8 cellular contexts compared by ENCODE assay signal in the genomic region with DNA sequence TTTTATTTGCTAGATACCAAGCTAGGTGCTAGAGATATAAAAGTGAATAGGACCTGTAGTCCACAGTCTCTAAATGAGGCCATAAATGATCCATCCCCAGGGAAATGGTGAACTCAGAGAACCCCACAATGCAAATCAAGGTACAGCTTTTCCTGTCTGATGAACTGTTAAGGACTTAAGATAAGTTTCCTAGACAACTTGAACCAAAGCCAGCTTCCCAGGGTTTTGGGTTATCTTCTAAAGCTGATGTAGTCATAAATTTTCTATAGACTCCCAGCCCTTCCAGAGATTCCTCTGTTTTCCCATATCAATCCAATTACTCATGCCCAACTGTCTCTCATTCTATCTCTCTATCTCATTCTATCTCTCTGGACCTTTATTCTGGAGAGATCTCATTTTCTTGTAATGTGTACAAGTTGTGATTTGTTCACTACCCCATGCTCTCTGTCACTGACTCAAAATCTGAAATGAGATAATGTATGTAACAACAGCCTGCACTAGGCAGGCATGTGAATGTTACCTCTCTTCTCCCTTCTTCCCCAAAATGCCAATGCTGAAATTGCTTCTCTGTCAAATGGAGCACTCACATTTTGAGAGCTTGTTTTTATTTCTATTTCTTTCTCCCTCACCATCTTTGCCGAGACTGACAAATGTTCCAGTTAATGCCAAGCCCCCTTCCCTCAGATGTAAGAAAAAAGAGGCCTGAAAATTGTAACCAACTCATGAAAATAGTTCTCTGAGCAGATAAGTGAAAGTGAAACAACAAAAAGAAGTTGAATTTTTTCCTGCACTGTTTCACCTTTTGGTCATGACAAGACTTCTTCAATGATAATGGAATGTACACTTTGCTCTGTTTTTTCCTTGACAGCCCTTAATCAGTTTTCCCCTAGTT.
A peak's percentile ranks its signal among the peaks of the same experiment; 100 is the strongest.
DNase-seq lines count a peak whose midpoint lies in the region; ATAC-seq and TF ChIP-seq lines count a peak whose summit lies in the region.

No MANE protein-coding gene starts in this region.

- no peak overlapping the region for H3K14ac ChIP-seq in H9 (ENCODE audit: insufficient read depth, low read length)
- H3K14ac ChIP-seq in neuronal stem cell (ENCODE audit: low read length), result no peak overlapping the region

- no peaks in the 10 kb centered on the region for H3K9me3 ChIP-seq in muscle layer of duodenum (ENCODE audit: control insufficient read depth in 1 of 2, low read length in 2 of 2)
- no peaks in the 10 kb centered on the region for H3K9me3 ChIP-seq in H9 (ENCODE audit: control insufficient read depth, low read depth, low read length)
- no peaks in the 10 kb centered on the region for H3K9me3 ChIP-seq in neuronal stem cell (replicated peaks in 1 of 2; ENCODE audit: control insufficient read depth in 2 of 2, insufficient read depth in 1 of 2, low read depth in 1 of 2, low read length in 2 of 2)

- H3K4me3 ChIP-seq in muscle layer of duodenum (ENCODE audit: low read depth in 1 of 2, low read length in 2 of 2), result no peak overlapping the region
- no peak overlapping the region for H3K4me3 ChIP-seq in neuronal stem cell (ENCODE audit: low read length in 2 of 2)

- H2AFZ ChIP-seq in H9 (ENCODE audit: low read length) (no peak overlapping the region), neuronal stem cell (ENCODE audit: low read length) (no peak overlapping the region)

- no peak for TF ChIP-seq CTCF in H9 (conservative IDR thresholded peaks at IDR 0.05)

- no peaks in the 10 kb centered on the region for H3K23me2 ChIP-seq in H9 (ENCODE audit: insufficient read length, low read depth, low read length, poor library complexity, severe bottlenecking)

- H3K79me2 ChIP-seq in H9 (ENCODE audit: insufficient read depth, low read length), result no peaks in the 10 kb centered on the region

- no peak overlapping the region for H3K18ac ChIP-seq in H9 (ENCODE audit: insufficient read length, low read depth, low read length)
- no peak overlapping the region for H3K18ac ChIP-seq in neuronal stem cell (ENCODE audit: low read length)

- H3K27ac Mint-ChIP-seq in H9, result peak overlapping the region in 1 of 3 experiments; percentile 36; a peak in 1 of 7 replicates

- H2BK5ac ChIP-seq in H9 (ENCODE audit: insufficient read length, low read length), result no peak overlapping the region
- no peak overlapping the region for H2BK5ac ChIP-seq in neuronal stem cell (ENCODE audit: low read length)

- H3K9ac ChIP-seq in H9 (ENCODE audit: extremely low read depth, insufficient read length, low read length) (no peak overlapping the region), neuronal stem cell (ENCODE audit: low read depth, low read length, poor library complexity) (no peak overlapping the region)

- H4K91ac ChIP-seq in H9 (ENCODE audit: insufficient read length, low read depth, low read length), result no peak overlapping the region
- H4K91ac ChIP-seq in neuronal stem cell (ENCODE audit: low read depth, low read length, poor library complexity), result no peak overlapping the region

- H3K4me1 Mint-ChIP-seq in H9, result peaks cover 0 to 4% of the 10 kb centered on the region in 2 experiments; a peak in 2 of 4 replicates

- H3K23ac ChIP-seq in H9 (ENCODE audit: insufficient read length, low read depth, low read length) (no peak overlapping the region), neuronal stem cell (ENCODE audit: low read depth, low read length, poor library complexity) (no peak overlapping the region)

- H3K79me1 ChIP-seq in H9 (ENCODE audit: insufficient read depth, low read depth, low read length, poor library complexity, severe bottlenecking) (no peaks in the 10 kb centered on the region), neuronal stem cell (ENCODE audit: low read depth, low read length) (no peaks in the 10 kb centered on the region)

- WGBS in H9 (ENCODE audit: extremely low coverage, insufficient read length, low lambda C conversion rate), result no CpG with 5 or more reads among the region's 1 CpG
- no CpG with 5 or more reads among the region's 1 CpG for WGBS in neuronal stem cell (ENCODE audit: extremely low coverage in 2 of 2, insufficient read length in 2 of 2, insufficient replicate concordance in 1 of 2), 2 donors

- no peak overlapping the region for H3K4me3 Mint-ChIP-seq in H9

- no peaks in the 10 kb centered on the region for H4K20me1 ChIP-seq in H9 (ENCODE audit: control insufficient read depth, insufficient read depth, insufficient read length)

- H3T11ph ChIP-seq in H9 (ENCODE audit: low read length), result no peak overlapping the region

- no peaks in the 10 kb centered on the region for H3K36me3 ChIP-seq in muscle layer of duodenum (ENCODE audit: control insufficient read depth in 1 of 2, insufficient read depth in 2 of 2, low read length in 2 of 2)
- H3K36me3 ChIP-seq in neuronal stem cell (replicated peaks in 1 of 2; ENCODE audit: control insufficient read depth in 2 of 2, insufficient read depth in 2 of 2, low read length in 2 of 2), result no peaks in the 10 kb centered on the region

- no peaks in the 10 kb centered on the region for H3K27me3 Mint-ChIP-seq in H9 (ENCODE audit: low read depth)

- no peak overlapping the region for H2BK20ac ChIP-seq in H9 (ENCODE audit: low read depth, low read length, poor library complexity, severe bottlenecking)

- H3K36me3 Mint-ChIP-seq in H9 (ENCODE audit: insufficient read depth in 1 of 3, low read depth in 3 of 3), result no peaks in the 10 kb centered on the region

- no peak overlapping the region for H2BK12ac ChIP-seq in H9 (ENCODE audit: insufficient read length, low read depth, low read length)
- H2BK12ac ChIP-seq in neuronal stem cell (ENCODE audit: low read length), result no peak overlapping the region

- H3K27ac ChIP-seq in muscle layer of duodenum (ENCODE audit: low read length) (peak overlapping the region; percentile 14), H9 (ENCODE audit: insufficient read length, low read depth, low read length) (no peak overlapping the region), neuronal stem cell (replicated peaks; ENCODE audit: low read length) (no peak overlapping the region)

- DNase-seq in H9 (no peak), neuronal stem cell (ENCODE audit: low spot score) (no peak), NCI-H1694 (lab: John Stamatoyannopoulos, UW) (no peak)

- H4K5ac ChIP-seq in H9 (ENCODE audit: insufficient read length, low read depth, low read length), result no peak overlapping the region

- H2BK15ac ChIP-seq in H9 (ENCODE audit: low read depth, low read length) (no peak overlapping the region), neuronal stem cell (ENCODE audit: low read length) (no peak overlapping the region)

- H3K9me3 Mint-ChIP-seq in H9, result no peaks in the 10 kb centered on the region

- H2AK5ac ChIP-seq in H9 (ENCODE audit: insufficient read length, low read length) (no peak overlapping the region), neuronal stem cell (ENCODE audit: low read depth, low read length) (no peak overlapping the region)

- H3K4me1 ChIP-seq in muscle layer of duodenum (ENCODE audit: control insufficient read depth in 1 of 2, insufficient read depth in 2 of 2, low read length in 2 of 2) (peaks cover 0 to 6% of the 10 kb centered on the region in 2 donors), H9 (ENCODE audit: insufficient read depth, low read length) (no peaks in the 10 kb centered on the region; the same call in 1 of the 2 replicates), neuronal stem cell (ENCODE audit: control insufficient read depth in 2 of 2, insufficient read depth in 1 of 2, low read depth in 1 of 2, low read length in 2 of 2) (no peaks in the 10 kb centered on the region)

- ATAC-seq in GM18520 (IDR thresholded peaks at IDR 0.05; ENCODE audit: unreplicated experiment), result peak; percentile 51
- peak; percentile 63 for ATAC-seq in GM21528 (IDR thresholded peaks at IDR 0.05; ENCODE audit: low FRiP score, unreplicated experiment)
- ATAC-seq in HG03565 (IDR thresholded peaks at IDR 0.05; ENCODE audit: unreplicated experiment), result peak; percentile 50
- no peak for ATAC-seq in GM19035 (IDR thresholded peaks at IDR 0.05; ENCODE audit: unreplicated experiment)

- H2BK120ac ChIP-seq in H9 (ENCODE audit: low read depth, low read length, poor library complexity, severe bottlenecking) (no peak overlapping the region), neuronal stem cell (ENCODE audit: low read depth, low read length) (no peak overlapping the region)

- H3K27me3 ChIP-seq in muscle layer of duodenum (ENCODE audit: low read depth, low read length) (no peaks in the 10 kb centered on the region), H9 (ENCODE audit: insufficient read depth, low read length) (no peaks in the 10 kb centered on the region), neuronal stem cell (ENCODE audit: control insufficient read depth in 3 of 3, insufficient read depth in 3 of 3, low read depth in 1 of 3, low read length in 3 of 3) (no peaks in the 10 kb centered on the region)

- no peak overlapping the region for H4K8ac ChIP-seq in H9 (replicated peaks; ENCODE audit: insufficient read length, low read depth, low read length)
- no peak overlapping the region for H4K8ac ChIP-seq in neuronal stem cell (ENCODE audit: low read depth, low read length)

- H3K4ac ChIP-seq in H9 (ENCODE audit: low read depth, low read length) (no peak overlapping the region), neuronal stem cell (ENCODE audit: low read length) (no peak overlapping the region)

- H3K56ac ChIP-seq in H9 (ENCODE audit: insufficient read length, low read depth, low read length), result no peak overlapping the region

- no peak overlapping the region for H3K4me2 ChIP-seq in H9 (ENCODE audit: insufficient read depth, insufficient read length, low read length)
- H3K4me2 ChIP-seq in neuronal stem cell (ENCODE audit: insufficient read depth, low read length, poor library complexity, severe bottlenecking), result no peak overlapping the region
